Comparison of ENCODE assay signal across 40 cellular contexts in the genomic region with DNA sequence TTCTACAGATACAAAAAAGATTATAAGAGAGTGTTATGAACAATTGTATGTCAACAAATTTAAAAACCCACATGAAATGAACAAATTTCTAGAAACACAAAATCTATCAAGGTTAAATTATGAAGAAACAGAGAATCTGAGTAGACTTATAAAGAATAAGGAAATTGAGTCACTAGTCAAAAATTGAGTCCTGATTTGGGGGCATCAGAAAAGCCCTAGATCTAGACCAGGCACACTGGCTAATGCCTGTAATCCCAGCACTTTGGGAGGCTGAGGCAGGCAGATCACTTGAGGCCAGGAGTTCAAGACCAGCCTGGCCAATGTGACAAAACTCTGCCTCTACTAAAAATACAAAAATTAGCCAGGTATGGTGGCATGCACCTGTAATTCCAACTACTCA. TPM values are rescaled to one million over a fixed set of nuclear protein-coding genes. Genes with fewer than 3 reads are reported as not detected.
"Had no signal": no experiment of that assay in that cellular context is flagged by ENCODE, and none has a peak within 500 bp of the region (broad histone marks: within the 10 kb centered on the region; RNA-seq: fewer than 3 reads in every experiment).

No MANE protein-coding gene starts in this region.

- H3K27ac Mint-ChIP-seq: activated naive CD4-positive, alpha-beta T cell treated with anti-CD3 and anti-CD28 coated beads for 36 hours; activated naive CD4-positive, alpha-beta T cell treated with anti-CD3 and anti-CD28 coated beads, Interleukin-2, amount 50 U/mL, for 24 hours; activated naive CD4-positive, alpha-beta T cell treated with anti-CD3 and anti-CD28 coated beads, Interleukin-2, amount 50 U/mL, for 72 hours; activated naive CD8-positive, alpha-beta T cell; activated naive CD8-positive, alpha-beta T cell treated with anti-CD3 and anti-CD28 coated beads for 36 hours; activated naive CD8-positive, alpha-beta T cell treated with anti-CD3 and anti-CD28 coated beads, Interleukin-2, amount 10 ng/mL, durations not matched to agents 7 days and 5 days; activated naive CD8-positive, alpha-beta T cell treated with anti-CD3 and anti-CD28 coated beads, Interleukin-2, amount 50 U/mL, for 24 hours; activated T-cell treated with anti-CD3 and anti-CD28 coated beads, Interleukin-2, amount 50 U/mL, for 24 hours; activated T-cell treated with anti-CD3 and anti-CD28 coated beads, Interleukin-2, amount 50 U/mL, for 72 hours; activated T-helper 1 cell treated with anti-CD3 and anti-CD28 coated beads, Interleukin-12 subunit alpha, Interleukin-12 subunit beta, Interleukin-2, Interleukin-4 antibody, amounts not matched to agents 30 ng/mL and 10 ng/mL and 1 ng/mL, durations not matched to agents 14 hours and 24 hours and 36 hours; activated T-helper 2 cell treated with anti-CD3 and anti-CD28 coated beads, Interferon-gamma antibody, Interleukin-2, Interleukin-4, amounts not matched to agents 10 μg/mL and 5 μg/mL and 100 μg/mL, durations not matched to agents 14 hours and 24 hours and 36 hours; brain had no signal

- H3K27ac ChIP-seq: adrenal gland, ascending aorta, body of pancreas, brain microvascular endothelial cell, breast epithelium, cardiac muscle cell had no signal

- H3K4me1 ChIP-seq: adrenal gland, ascending aorta, body of pancreas, breast epithelium had no signal

- H3K9me3 Mint-ChIP-seq: activated naive CD8-positive, alpha-beta T cell treated with anti-CD3 and anti-CD28 coated beads, Interleukin-2, amount 10 ng/mL, durations not matched to agents 7 days and 5 days; activated T-cell treated with anti-CD3 and anti-CD28 coated beads, Interleukin-2, amount 50 U/mL, for 72 hours; activated T-helper 2 cell treated with anti-CD3 and anti-CD28 coated beads, Interferon-gamma antibody, Interleukin-2, Interleukin-4, amounts not matched to agents 10 μg/mL and 5 μg/mL and 100 μg/mL, durations not matched to agents 14 hours and 24 hours and 36 hours; central memory CD8-positive, alpha-beta T cell had no signal

- H3K4me3 Mint-ChIP-seq: activated naive CD4-positive, alpha-beta T cell treated with anti-CD3 and anti-CD28 coated beads for 36 hours; activated naive CD4-positive, alpha-beta T cell treated with anti-CD3 and anti-CD28 coated beads, Interleukin-2, amount 50 U/mL, for 24 hours; activated naive CD8-positive, alpha-beta T cell; activated naive CD8-positive, alpha-beta T cell treated with anti-CD3 and anti-CD28 coated beads for 36 hours; activated naive CD8-positive, alpha-beta T cell treated with anti-CD3 and anti-CD28 coated beads, Interleukin-2, amount 10 ng/mL, durations not matched to agents 7 days and 5 days; activated naive CD8-positive, alpha-beta T cell treated with anti-CD3 and anti-CD28 coated beads, Interleukin-2, amount 50 U/mL, for 24 hours; activated T-cell treated with anti-CD3 and anti-CD28 coated beads, Interleukin-2, amount 50 U/mL, for 24 hours; activated T-cell treated with anti-CD3 and anti-CD28 coated beads, Interleukin-2, amount 50 U/mL, for 4 hours; activated T-cell treated with anti-CD3 and anti-CD28 coated beads, Interleukin-2, amount 50 U/mL, for 72 hours; activated T-helper 1 cell treated with anti-CD3 and anti-CD28 coated beads, Interleukin-12 subunit alpha, Interleukin-12 subunit beta, Interleukin-2, Interleukin-4 antibody, amounts not matched to agents 30 ng/mL and 10 ng/mL and 1 ng/mL, durations not matched to agents 14 hours and 24 hours and 36 hours; brain; central memory CD8-positive, alpha-beta T cell had no signal

- H3K36me3 ChIP-seq: adrenal gland, ascending aorta, brain microvascular endothelial cell, breast epithelium, cardiac muscle cell had no signal

- ATAC-seq: activated naive CD8-positive, alpha-beta T cell treated with anti-CD3 and anti-CD28 coated beads, Interleukin-2, amount 50 U/mL, for 24 hours; activated T-cell treated with anti-CD3 and anti-CD28 coated beads, Interleukin-2, amount 50 U/mL, for 4 hours; body of pancreas had no signal

- H3K4me3 ChIP-seq: adrenal gland, ascending aorta, body of pancreas, breast epithelium, cardiac muscle cell had no signal

- DNase-seq: activated effector memory CD4-positive, alpha-beta T cell treated with anti-CD3 and anti-CD28 coated beads, Interleukin-2, amount 50 U/mL, for 16 hours; activated effector memory CD4-positive, alpha-beta T cell treated with Interleukin-2 at 50 U/mL for 16 hours; activated gamma-delta T cell; activated gamma-delta T cell treated with Interleukin-2 at 50 U/mL for 16 hours; activated naive CD4-positive, alpha-beta T cell; activated naive CD4-positive, alpha-beta T cell treated with anti-CD3 and anti-CD28 coated beads for 36 hours; activated naive CD4-positive, alpha-beta T cell treated with anti-CD3 and anti-CD28 coated beads, Interleukin-2, amount 50 U/mL, for 16 hours; activated naive CD4-positive, alpha-beta T cell treated with Interleukin-2 at 50 U/mL for 16 hours; activated naive CD8-positive, alpha-beta T cell treated with anti-CD3 and anti-CD28 coated beads for 36 hours; activated naive CD8-positive, alpha-beta T cell treated with anti-CD3 and anti-CD28 coated beads, Interleukin-2, amount 10 ng/mL, durations not matched to agents 7 days and 5 days; activated naive CD8-positive, alpha-beta T cell treated with anti-CD3 and anti-CD28 coated beads, Interleukin-2, amount 50 U/mL, for 24 hours; activated T-cell treated with anti-CD3 and anti-CD28 coated beads for 4 hours; activated T-cell treated with anti-CD3 and anti-CD28 coated beads, Interleukin-2, amount 50 U/mL, for 1 hour; activated T-cell treated with anti-CD3 and anti-CD28 coated beads, Interleukin-2, amount 50 U/mL, for 24 hours; activated T-cell treated with anti-CD3 and anti-CD28 coated beads, Interleukin-2, amount 50 U/mL, for 4 hours; activated T-cell treated with anti-CD3 and anti-CD28 coated beads, Interleukin-2, amount 50 U/mL, for 48 hours; activated T-cell treated with anti-CD3 and anti-CD28 coated beads, Interleukin-2, amount 50 U/mL, for 72 hours; adrenal gland; amniotic stem cell; amygdala; anterior cingulate cortex; aorta; body of pancreas; brain microvascular endothelial cell; caudate nucleus; central memory CD4-positive, alpha-beta T cell; cerebellar nuclear complex had no signal

- H3K27me3 ChIP-seq: adrenal gland, ascending aorta, body of pancreas, breast epithelium had no signal

- H3K4me1 Mint-ChIP-seq: activated naive CD4-positive, alpha-beta T cell treated with anti-CD3 and anti-CD28 coated beads, Interleukin-2, amount 50 U/mL, for 24 hours; activated naive CD8-positive, alpha-beta T cell treated with anti-CD3 and anti-CD28 coated beads for 36 hours; activated naive CD8-positive, alpha-beta T cell treated with anti-CD3 and anti-CD28 coated beads, Interleukin-2, amount 10 ng/mL, durations not matched to agents 7 days and 5 days; activated naive CD8-positive, alpha-beta T cell treated with anti-CD3 and anti-CD28 coated beads, Interleukin-2, amount 50 U/mL, for 24 hours; brain; central memory CD8-positive, alpha-beta T cell had no signal

- H3K9me3 ChIP-seq: adrenal gland, ascending aorta, body of pancreas, breast epithelium had no signal

- H3K36me3 Mint-ChIP-seq: activated naive CD4-positive, alpha-beta T cell treated with anti-CD3 and anti-CD28 coated beads, Interleukin-2, amount 50 U/mL, for 24 hours; activated naive CD8-positive, alpha-beta T cell; activated naive CD8-positive, alpha-beta T cell treated with anti-CD3 and anti-CD28 coated beads for 36 hours; activated naive CD8-positive, alpha-beta T cell treated with anti-CD3 and anti-CD28 coated beads, Interleukin-2, amount 10 ng/mL, durations not matched to agents 7 days and 5 days; brain had no signal

RNA-seq across cellular contexts. Expression of gene EMX1, which starts 45.4 kb away (rescaled TPM):
- total RNA-seq: activated naive CD4-positive, alpha-beta T cell treated with anti-CD3 and anti-CD28 coated beads for 36 hours; activated naive CD4-positive, alpha-beta T cell treated with anti-CD3 and anti-CD28 coated beads, Interleukin-2, amount 50 U/mL, for 72 hours; activated naive CD8-positive, alpha-beta T cell treated with anti-CD3 and anti-CD28 coated beads for 36 hours; activated naive CD8-positive, alpha-beta T cell treated with anti-CD3 and anti-CD28 coated beads, Interleukin-2, amount 10 ng/mL, durations not matched to agents 7 days and 5 days; activated T-helper 1 cell treated with anti-CD3 and anti-CD28 coated beads, Interleukin-12 subunit alpha, Interleukin-12 subunit beta, Interleukin-2, Interleukin-4 antibody, amounts not matched to agents 30 ng/mL and 10 ng/mL and 1 ng/mL, durations not matched to agents 14 hours and 24 hours and 36 hours; activated T-helper 2 cell treated with anti-CD3 and anti-CD28 coated beads, Interferon-gamma antibody, Interleukin-2, Interleukin-4, amounts not matched to agents 10 μg/mL and 5 μg/mL and 100 μg/mL, durations not matched to agents 14 hours and 24 hours and 36 hours; aorta; ascending aorta; cardiac septum; cerebellum; chondrocyte had no signal
- polyA plus RNA-seq: aorta, cardiac muscle cell had no signal
